7 cellular contexts compared by ENCODE assay signal in genomic region chr6:108561309-108561647, GRCh38. TPM values are rescaled to one million over a fixed set of nuclear protein-coding genes. Genes with fewer than 3 reads are reported as not detected.
DNase-seq lines count a peak whose midpoint lies in the region; FAIRE-seq and TF ChIP-seq lines count a peak whose summit lies in the region.
"Not testable (repeated sequence)": the region's sequence is repeated elsewhere in the genome, so short reads cannot be mapped to it uniquely, and the experiment has no call there.

No MANE protein-coding gene starts in this region.

- CTCF ChIA-PET in RWPE1 (lab: Yijun Ruan, JAX) = interaction anchor here (0.7 to 1.4 kb wide), 2 partner anchors 18 to 176 kb away, joined by 3 to 6 read pairs; no protein-coding TSS in a partner anchor

- not testable (repeated sequence) for H3K9me2 ChIP-seq in neural cell (ENCODE audit: insufficient read depth, low read length)

- POLR2A ChIA-PET in RWPE1 (lab: Yijun Ruan, JAX; ENCODE audit: low non-redundant PET) = not testable (repeated sequence)

- H3K9me3 ChIP-seq in breast epithelium; esophagus muscularis mucosa; keratinocyte (ENCODE audit: control insufficient read depth, low read depth, low read length); neural cell (ENCODE audit: low read length); smooth muscle cell (replicated peaks; ENCODE audit: low read depth): not testable (repeated sequence)

- dilution Hi-C loops in keratinocyte (cut with MboI; ENCODE audit: extremely low pct_ligation_motif_present, low sequenced_read_pairs) = not testable (repeated sequence)

- H3K9ac ChIP-seq in keratinocyte (ENCODE audit: control insufficient read depth, extremely low read depth, insufficient read depth, low read length) (peak overlapping the region; percentile 92), neural cell (ENCODE audit: low read length) (peak overlapping the region; percentile 97), smooth muscle cell (ENCODE audit: low read depth) (peak overlapping the region; percentile 99)

- peak overlapping the region; percentile 97 for H3K27ac ChIP-seq in RWPE1
- H3K27ac ChIP-seq in breast epithelium = peak overlapping the region; percentile 97 to 100
- H3K27ac ChIP-seq in esophagus muscularis mucosa (replicated peaks in 1 of 4) = peak overlapping the region; percentile 98 to 100 (median 99)
- H3K27ac ChIP-seq in keratinocyte (ENCODE audit: control insufficient read depth, insufficient read depth, low read length) = peak overlapping the region; percentile 85
- not testable (repeated sequence) for H3K27ac ChIP-seq in neural cell (ENCODE audit: low read length)
- H3K27ac ChIP-seq in smooth muscle cell (ENCODE audit: low read depth) = peak overlapping the region; percentile 99

- not testable (repeated sequence) for DNase-seq in RWPE1 (ENCODE audit: low spot score); breast epithelium (ENCODE audit: low spot score in 2 of 2); esophagus muscularis mucosa (ENCODE audit: extremely low spot score); keratinocyte (ENCODE audit: low read depth, low spot score); smooth muscle cell (lab: John Stamatoyannopoulos, UW; ENCODE audit: unreplicated experiment)

- H3K9me1 ChIP-seq in keratinocyte (ENCODE audit: control insufficient read depth, extremely low read depth, insufficient read depth, low read length) = not testable (repeated sequence)

- not testable (repeated sequence) for H3K36me3 ChIP-seq in breast epithelium; esophagus muscularis mucosa; keratinocyte (ENCODE audit: control insufficient read depth in 2 of 2, extremely low read depth in 1 of 2, insufficient read depth in 2 of 2, low read length in 2 of 2); neural cell (ENCODE audit: insufficient read depth, low read length); smooth muscle cell (ENCODE audit: low read depth)

- H3F3A ChIP-seq in neural cell (ENCODE audit: insufficient read depth, low read length, poor library complexity, severe bottlenecking); smooth muscle cell (ENCODE audit: low read depth): not testable (repeated sequence)

- WGBS in esophagus muscularis mucosa = no CpG with 5 or more reads among the region's 40 CpGs
- WGBS in smooth muscle cell (ENCODE audit: low lambda C conversion rate) = no CpG with 5 or more reads among the region's 40 CpGs

- H3K4me3 ChIP-seq in breast epithelium = peak overlapping the region; percentile 86 to 92 (median 92)
- H3K4me3 ChIP-seq in esophagus muscularis mucosa = peak overlapping the region; percentile 83 to 95 (median 90)
- H3K4me3 ChIP-seq in keratinocyte (ENCODE audit: control insufficient read depth in 2 of 3, extremely low read depth in 1 of 3, insufficient read depth in 2 of 3, low read depth in 1 of 3, low read length in 3 of 3) = peak overlapping the region; percentile 73 to 95 (median 92)
- peak overlapping the region; percentile 99 for H3K4me3 ChIP-seq in neural cell (ENCODE audit: low read length)
- H3K4me3 ChIP-seq in smooth muscle cell = peak overlapping the region; percentile 100

- intact Hi-C loops in breast epithelium (cut with DNase I; ENCODE audit: low total_unique reads); esophagus muscularis mucosa (cut with DNase I): not testable (repeated sequence)

- not testable (repeated sequence) for H4K20me1 ChIP-seq in keratinocyte (ENCODE audit: control insufficient read depth, extremely low read depth, insufficient read depth, low read length)
- peaks cover 22% of the 10 kb centered on the region for H4K20me1 ChIP-seq in neural cell (ENCODE audit: insufficient read depth)
- peaks cover 48% of the 10 kb centered on the region for H4K20me1 ChIP-seq in smooth muscle cell (ENCODE audit: low read depth)

- not testable (repeated sequence) for FAIRE-seq in keratinocyte (lab: Jason Lieb, UNC)

- not testable (repeated sequence) for TF ChIP-seq EP300 in esophagus muscularis mucosa (IDR thresholded peaks at IDR 0.05); neural cell (conservative IDR thresholded peaks at IDR 0.05; ENCODE audit: poor library complexity, severe bottlenecking)

- not testable (repeated sequence) for TF ChIP-seq CTCF in RWPE1 (conservative IDR thresholded peaks at IDR 0.05; ENCODE audit: low read depth); breast epithelium (IDR thresholded peaks at IDR 0.05); esophagus muscularis mucosa (IDR thresholded peaks at IDR 0.05); keratinocyte (optimal IDR thresholded peaks at IDR 0.05 in 1 of 3, IDR thresholded peaks at IDR 0.05 in 1 of 3, conservative IDR thresholded peaks at IDR 0.05 in 1 of 3; ENCODE audit: extremely low read depth in 1 of 3, insufficient read depth in 2 of 3, low read length in 3 of 3); neural cell (IDR thresholded peaks at IDR 0.05; ENCODE audit: poor library complexity, severe bottlenecking); smooth muscle cell (IDR thresholded peaks at IDR 0.05; ENCODE audit: borderline replicate concordance, insufficient read depth, poor library complexity, severe bottlenecking)

- H3K79me2 ChIP-seq in keratinocyte (ENCODE audit: control insufficient read depth, insufficient read depth, low read length) = peaks cover 31% of the 10 kb centered on the region
- H3K79me2 ChIP-seq in neural cell (replicated peaks; ENCODE audit: insufficient read depth, low read length) = peaks cover 45% of the 10 kb centered on the region
- peaks cover 48% of the 10 kb centered on the region for H3K79me2 ChIP-seq in smooth muscle cell (ENCODE audit: low read depth)

- TF ChIP-seq RAD21 in neural cell (conservative IDR thresholded peaks at IDR 0.05) = not testable (repeated sequence)

- H3K27me3 ChIP-seq in breast epithelium; esophagus muscularis mucosa; keratinocyte (ENCODE audit: control insufficient read depth, extremely low read depth, insufficient read depth, low read length); neural cell (ENCODE audit: insufficient read depth, low read depth, low read length); smooth muscle cell (ENCODE audit: low read depth): not testable (repeated sequence)

- TF ChIP-seq POLR2A in GM19193 (IDR thresholded peaks at IDR 0.05; ENCODE audit: extremely low read depth, insufficient read depth, insufficient read length) = peak; percentile 4
- not testable (repeated sequence) for TF ChIP-seq POLR2A in breast epithelium (IDR thresholded peaks at IDR 0.05); esophagus muscularis mucosa (IDR thresholded peaks at IDR 0.05; ENCODE audit: low read depth)

- not testable (repeated sequence) for H3K4me2 ChIP-seq in keratinocyte (ENCODE audit: control insufficient read depth, extremely low read depth, insufficient read depth, low read depth, low read length); neural cell (ENCODE audit: low read length)
- H3K4me2 ChIP-seq in smooth muscle cell = peak overlapping the region; percentile 98

- H2AFZ ChIP-seq in keratinocyte (ENCODE audit: control insufficient read depth, low read length); neural cell (ENCODE audit: low read depth, low read length); smooth muscle cell (ENCODE audit: low read depth): not testable (repeated sequence)

- H3K4me1 ChIP-seq in breast epithelium (peaks cover 0 to 15% of the 10 kb centered on the region in 2 donors), esophagus muscularis mucosa (peaks cover 35 to 49% (median 45%) of the 10 kb centered on the region in 4 donors), keratinocyte (ENCODE audit: control insufficient read depth, extremely low read depth, insufficient read depth, low read length) (peaks cover 37% of the 10 kb centered on the region), smooth muscle cell (ENCODE audit: low read depth) (peaks cover 32% of the 10 kb centered on the region)

RNA-seq across cellular contexts. Expression of gene FOXO3, which starts 0.6 kb away (rescaled TPM):
- total RNA-seq in breast epithelium (100 to 1,000 TPM; 107 to 181 (median 155) TPM), esophagus muscularis mucosa (100 to 1,000 TPM in 3 of 4 donors, 10 to 100 TPM in 1; 92.2 to 154 (median 122) TPM), smooth muscle cell (36.2 and 40.3 TPM in 2 replicates)
- polyA plus RNA-seq in keratinocyte (17.6 to 22.5 TPM (median 20.4 TPM) in 3 replicates), neural cell (21.3 and 22.6 TPM in 2 replicates), smooth muscle cell (34.7 and 35.9 TPM in 2 replicates)
- 19.2 TPM for polyA plus RNA-seq in keratinocyte (2011; ENCODE audit: low read depth)
- polyA plus RNA-seq in keratinocyte (2011; cell fraction: cytosol; rRNA removed) = 14.3 and 17.3 TPM in 2 replicates
- 28.1 and 29.4 TPM in 2 replicates for polyA plus RNA-seq in keratinocyte (2011; cell fraction: nucleus; rRNA removed)
- polyA plus RNA-seq in keratinocyte (2012; ENCODE audit: low replicate concordance) = 17.0 and 39.7 TPM in 2 replicates
- polyA minus RNA-seq in keratinocyte (95.4 to 137 TPM (median 123 TPM) in 3 replicates), neural cell (58.9 TPM in 2 replicates)
- polyA minus RNA-seq in keratinocyte (2011; cell fraction: cytosol; rRNA and poly(A)+ RNA removed) = 45.5 TPM
- polyA minus RNA-seq in keratinocyte (2011; cell fraction: nucleus; rRNA and poly(A)+ RNA removed) = 54.6 and 69.6 TPM in 2 replicates
